Comparison of ENCODE assay signal across 17 cellular contexts in genomic region chrX:106341823-106342222, GRCh38.
"Had no signal": no experiment of that assay in that cellular context is flagged by ENCODE, and none has a peak within 500 bp of the region (broad histone marks: within the 10 kb centered on the region; RNA-seq: fewer than 3 reads in every experiment).

No MANE protein-coding gene starts in this region.

- H2AFZ ChIP-seq: parathyroid adenoma had no signal

- H3K27ac ChIP-seq: cardiac muscle cell, esophagus squamous epithelium, parathyroid adenoma, thoracic aorta, upper lobe of left lung had no signal

- H3K4me1 ChIP-seq: esophagus squamous epithelium, parathyroid adenoma, upper lobe of left lung had no signal

- H3K4me3 ChIP-seq: cardiac muscle cell, esophagus squamous epithelium, lung, thoracic aorta, upper lobe of left lung had no signal

- H3K9me3 ChIP-seq: esophagus squamous epithelium, thoracic aorta, upper lobe of left lung had no signal

- DNase-seq: activated CD4-positive, alpha-beta T cell treated with anti-CD3 and anti-CD28 coated beads, Interleukin-2, amount 50 U/mL, for 4 hours; activated gamma-delta T cell; activated T-cell treated with anti-CD3 and anti-CD28 coated beads, Interleukin-2, amount 50 U/mL, for 72 hours; dermis blood vessel endothelial cell; effector memory CD4-positive, alpha-beta T cell; esophagus squamous epithelium; islet precursor cell; stimulated activated naive B cell treated with anti-CD40 and anti-IgM and Interleukin-4, amounts not matched to agents 10 μg/mL and 1 μg/mL and 100 μg/mL, for 72 hours; T-helper 2 cell; upper lobe of left lung had no signal

- H3K36me3 ChIP-seq: cardiac muscle cell, esophagus squamous epithelium, thoracic aorta, upper lobe of left lung had no signal

- ATAC-seq: activated T-cell treated with anti-CD3 and anti-CD28 coated beads, Interleukin-2, amount 50 U/mL, for 72 hours; natural killer cell treated with Interleukin-12 subunit alpha and Interleukin-12 subunit beta and Interleukin-15 and Interleukin-18, amount 100 ng/mL, for 72 hours; sciatic nerve; stimulated activated naive B cell treated with anti-CD40 and anti-IgM and Interleukin-4, amounts not matched to agents 10 μg/mL and 1 μg/mL and 100 μg/mL, for 72 hours had no signal

- FAIRE-seq: endothelial cell of umbilical vein had no signal

- H3K27me3 ChIP-seq: cardiac muscle cell, esophagus squamous epithelium, upper lobe of left lung had no signal

- H3K79me2 ChIP-seq: parathyroid adenoma had no signal

- H3K9ac ChIP-seq: parathyroid adenoma had no signal
